ENCODE assay signal across 1 cellular context in the genomic region with DNA sequence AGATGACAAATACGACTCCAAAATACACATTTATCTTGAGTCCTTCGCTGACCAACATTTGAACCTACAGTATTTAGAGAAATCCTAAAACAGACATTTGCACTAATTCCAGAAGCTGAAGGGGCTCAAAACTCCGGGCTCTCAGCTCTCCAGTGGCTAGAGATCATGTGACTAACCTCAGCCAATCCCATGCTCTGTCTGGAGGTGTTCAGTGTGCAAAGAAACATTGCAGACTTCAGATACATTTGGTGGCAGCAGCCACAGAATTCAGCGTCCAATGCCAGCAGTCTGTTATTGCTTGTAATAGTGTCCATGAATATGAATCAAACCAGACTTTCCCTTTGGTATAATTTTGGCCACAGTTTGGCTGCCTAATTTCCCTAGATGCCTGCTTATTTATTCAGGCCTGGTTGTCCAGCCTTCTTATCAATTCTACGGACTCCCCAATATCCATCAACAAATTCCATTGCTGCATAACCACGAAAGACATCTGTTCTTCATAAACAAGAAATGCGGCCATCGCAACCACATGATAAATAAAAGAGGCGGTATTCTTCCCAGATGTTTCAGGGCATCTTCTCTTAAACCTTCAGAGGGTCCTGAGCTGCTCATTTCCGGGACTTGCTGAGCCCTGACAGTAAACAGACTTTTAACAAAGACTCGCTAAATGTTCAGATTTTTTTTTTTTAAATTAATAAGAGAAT.
TF ChIP-seq lines count a peak whose summit lies in the region.

No MANE protein-coding gene starts in this region.

TF ChIP-seq in GM12878, 131 proteins besides CTCF, POLR2A, EP300 and RAD21:
- TF ChIP-seq, protein P1, sequence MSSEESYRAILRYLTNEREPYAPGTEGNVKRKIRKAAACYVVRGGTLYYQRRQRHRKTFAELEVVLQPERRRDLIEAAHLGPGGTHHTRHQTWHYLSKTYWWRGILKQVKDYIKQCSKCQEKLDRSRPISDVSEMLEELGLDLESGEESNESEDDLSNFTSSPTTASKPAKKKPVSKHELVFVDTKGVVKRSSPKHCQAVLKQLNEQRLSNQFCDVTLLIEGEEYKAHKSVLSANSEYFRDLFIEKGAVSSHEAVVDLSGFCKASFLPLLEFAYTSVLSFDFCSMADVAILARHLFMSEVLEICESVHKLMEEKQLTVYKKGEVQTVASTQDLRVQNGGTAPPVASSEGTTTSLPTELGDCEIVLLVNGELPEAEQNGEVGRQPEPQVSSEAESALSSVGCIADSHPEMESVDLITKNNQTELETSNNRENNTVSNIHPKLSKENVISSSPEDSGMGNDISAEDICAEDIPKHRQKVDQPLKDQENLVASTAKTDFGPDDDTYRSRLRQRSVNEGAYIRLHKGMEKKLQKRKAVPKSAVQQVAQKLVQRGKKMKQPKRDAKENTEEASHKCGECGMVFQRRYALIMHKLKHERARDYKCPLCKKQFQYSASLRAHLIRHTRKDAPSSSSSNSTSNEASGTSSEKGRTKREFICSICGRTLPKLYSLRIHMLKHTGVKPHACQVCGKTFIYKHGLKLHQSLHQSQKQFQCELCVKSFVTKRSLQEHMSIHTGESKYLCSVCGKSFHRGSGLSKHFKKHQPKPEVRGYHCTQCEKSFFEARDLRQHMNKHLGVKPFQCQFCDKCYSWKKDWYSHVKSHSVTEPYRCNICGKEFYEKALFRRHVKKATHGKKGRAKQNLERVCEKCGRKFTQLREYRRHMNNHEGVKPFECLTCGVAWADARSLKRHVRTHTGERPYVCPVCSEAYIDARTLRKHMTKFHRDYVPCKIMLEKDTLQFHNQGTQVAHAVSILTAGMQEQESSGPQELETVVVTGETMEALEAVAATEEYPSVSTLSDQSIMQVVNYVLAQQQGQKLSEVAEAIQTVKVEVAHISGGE (CRISPR knock-in tag; IDR thresholded peaks at IDR 0.05): no peak
- no peak for TF ChIP-seq ZZZ3 (IDR thresholded peaks at IDR 0.05; ENCODE audit: control insufficient read depth, insufficient read length, low read depth)
